In genomic region chr17:202501-202951, GRCh38 we compare ENCODE assay signal across 28 cellular contexts.
"Had no signal": no experiment of that assay in that cellular context is flagged by ENCODE, and none has a peak within 500 bp of the region (broad histone marks: within the 10 kb centered on the region; RNA-seq: fewer than 3 reads in every experiment).

No MANE protein-coding gene starts in this region.

- H3K36me3 ChIP-seq: colonic mucosa, gastroesophageal sphincter, heart right ventricle, neural progenitor cell, ovary, tibial artery had no signal

- H3K9ac ChIP-seq: neural progenitor cell had no signal

- H3K36me3 Mint-ChIP-seq: natural killer cell; stimulated activated memory B cell treated with anti-CD40 and anti-IgM and Interleukin-4, amounts not matched to agents 10 μg/mL and 1 μg/mL and 100 μg/mL, for 72 hours; type B pancreatic cell had no signal

- H3K27ac ChIP-seq: colonic mucosa, epithelial cell of prostate, gastroesophageal sphincter, heart right ventricle, neural progenitor cell, ovary, testis, tibial artery had no signal

- H2AFZ ChIP-seq: neural progenitor cell had no signal

- H3K4me3 Mint-ChIP-seq: dendritic cell treated with granulocyte-macrophage colony-stimulating factor and Interleukin-4, amounts not matched to agents 40 ng/mL and 50 ng/mL, for 4 days; endodermal cell; memory B cell; natural killer cell; neural progenitor cell; stimulated activated memory B cell treated with anti-CD40 and anti-IgM and Interleukin-4, amounts not matched to agents 10 μg/mL and 1 μg/mL and 100 μg/mL, for 72 hours; type B pancreatic cell had no signal

- H3K27me3 ChIP-seq: colonic mucosa, neural progenitor cell, ovary, testis had no signal

- ATAC-seq: esophagus mucosa; gastroesophageal sphincter; heart right ventricle; natural killer cell; sciatic nerve; stimulated activated memory B cell treated with anti-CD40 and anti-IgM and Interleukin-4, amounts not matched to agents 10 μg/mL and 1 μg/mL and 100 μg/mL, for 72 hours; stimulated activated naive CD8-positive, alpha-beta T cell treated with anti-CD3 and anti-CD28 coated beads, Interleukin-15, Interleukin-2, amounts not matched to agents 100 U/mL and 50 U/mL, for 24 hours had no signal

- H3K27ac Mint-ChIP-seq: dendritic cell treated with granulocyte-macrophage colony-stimulating factor and Interleukin-4, amounts not matched to agents 40 ng/mL and 50 ng/mL, for 4 days; endodermal cell; memory B cell; natural killer cell; neural progenitor cell; stimulated activated memory B cell treated with anti-CD40 and anti-IgM and Interleukin-4, amounts not matched to agents 10 μg/mL and 1 μg/mL and 100 μg/mL, for 72 hours; type B pancreatic cell had no signal

- H3K4me1 Mint-ChIP-seq: memory B cell; natural killer cell; stimulated activated memory B cell treated with anti-CD40 and anti-IgM and Interleukin-4, amounts not matched to agents 10 μg/mL and 1 μg/mL and 100 μg/mL, for 72 hours had no signal

- H3K9me3 ChIP-seq: colonic mucosa, gastroesophageal sphincter, heart right ventricle, ovary, testis, tibial artery had no signal

- H3K4me3 ChIP-seq: colonic mucosa, gastroesophageal sphincter, heart right ventricle, lung, neural progenitor cell, ovary, testis, tibial artery had no signal

- H3K4me2 ChIP-seq: neural progenitor cell had no signal

- DNase-seq: colonic mucosa; effector CD8-positive, alpha-beta T cell; endodermal cell; foreskin fibroblast; glutamatergic neuron; heart right ventricle; hippocampal formation; kidney glomerular epithelial cell; natural killer cell; nucleus accumbens; ovary; retina; stimulated activated CD4-positive, alpha-beta T cell treated with anti-CD3 and anti-CD28 coated beads, Interleukin-4, amount 100 ng/mL, for 4 hours; stimulated activated naive CD8-positive, alpha-beta T cell treated with anti-CD3 and anti-CD28 coated beads, Interleukin-15, Interleukin-2, amounts not matched to agents 100 U/mL and 50 U/mL, for 24 hours; substantia nigra; testis; tibial artery had no signal

- H3K4me1 ChIP-seq: colonic mucosa had no signal

- FAIRE-seq: islet of Langerhans had no signal
